ENCODE assay signal across 9 cellular contexts in the genomic region with DNA sequence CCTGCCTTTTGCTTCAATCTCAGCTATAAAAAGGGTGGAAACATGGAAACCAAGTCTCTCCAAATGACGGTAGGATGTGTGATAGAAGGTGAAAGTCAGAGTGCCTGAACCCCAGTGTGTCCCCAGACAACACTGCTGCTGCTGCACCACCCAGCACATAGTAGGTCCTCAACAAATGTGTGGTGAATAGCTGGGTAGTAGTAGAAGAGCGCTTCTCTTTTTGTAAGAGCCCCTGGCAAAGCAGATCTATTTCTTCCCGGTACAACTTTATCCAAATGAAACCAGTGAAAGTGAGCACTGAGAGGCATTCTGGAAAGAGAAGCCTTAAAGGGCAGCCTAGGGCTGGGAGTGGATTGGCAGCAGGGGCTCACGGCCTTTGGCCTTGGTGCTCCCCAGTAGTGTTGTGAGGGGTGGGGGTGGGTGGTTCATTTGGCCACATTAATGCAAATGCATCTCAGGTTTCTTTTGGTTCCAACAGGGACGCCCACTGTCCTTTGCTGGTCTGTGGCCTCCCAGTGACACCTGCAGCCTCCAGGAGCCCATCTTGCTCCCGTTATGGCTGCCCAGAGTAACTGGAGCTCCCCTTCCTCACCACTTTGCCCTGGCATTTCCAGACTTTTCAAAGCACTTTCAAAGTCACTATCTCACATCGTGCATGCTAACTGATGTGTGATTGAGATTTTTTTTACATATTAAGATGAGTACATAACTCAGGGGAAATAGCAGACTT.
DNase-seq lines count a peak whose midpoint lies in the region; ATAC-seq and TF ChIP-seq lines count a peak whose summit lies in the region.
"Had no signal": no experiment of that assay in that cellular context is flagged by ENCODE, and none has a peak within 500 bp of the region (broad histone marks: within the 10 kb centered on the region; RNA-seq: fewer than 3 reads in every experiment).

No MANE protein-coding gene starts in this region.

- ATAC-seq in GM23338 (peak; percentile 74), body of pancreas (peak; percentile 10), left lung (peak; percentile 7)

- H3K36me3 Mint-ChIP-seq in GM23338 (ENCODE audit: low read depth), result no peaks in the 10 kb centered on the region

- WGBS in body of pancreas, 2 donors, result 30 to 47% methylated on average over 7 of the region's 7 CpGs
- 64 to 76% (median 69%) methylated on average over 7 of the region's 7 CpGs for WGBS in spleen, 5 donors

- H3K27ac Mint-ChIP-seq in GM23338, result no peak overlapping the region

- no peak for DNase-seq in GM23338 (ENCODE audit: low spot score)
- no peak for DNase-seq in body of pancreas
- no peak for DNase-seq in left lung
- DNase-seq in DMS153 (lab: John Stamatoyannopoulos, UW), result no peak
- DNase-seq in HK-2 (ENCODE audit: unreplicated experiment), result no peak
- no peak for DNase-seq in KBM-7
- DNase-seq in spleen, result no peak

- no peaks in the 10 kb centered on the region for H3K79me2 ChIP-seq in GM23338 (replicated peaks; ENCODE audit: insufficient read depth)

- H3K4me1 ChIP-seq in GM23338 (ENCODE audit: insufficient read depth), result no peaks in the 10 kb centered on the region
- H3K4me1 ChIP-seq in body of pancreas, result peaks cover 28% of the 10 kb centered on the region
- H3K4me1 ChIP-seq in left lung, result peaks cover 14 to 28% of the 10 kb centered on the region in 2 donors
- peaks cover 14 to 28% (median 21%) of the 10 kb centered on the region in 3 donors for H3K4me1 ChIP-seq in skeletal muscle tissue (ENCODE audit: control insufficient read depth in 3 of 3, insufficient read depth in 3 of 3, low read length in 3 of 3)
- H3K4me1 ChIP-seq in spleen, result peaks cover 0 to 21% (median 9%) of the 10 kb centered on the region in 6 donors

- H3K4me1 Mint-ChIP-seq in GM23338, result peaks cover 13% of the 10 kb centered on the region; the same call in 2 of the 3 replicates

- H3F3A ChIP-seq in GM23338 (replicated peaks; ENCODE audit: low read depth), result no peaks in the 10 kb centered on the region

- H3K9me3 ChIP-seq in body of pancreas (no peaks in the 10 kb centered on the region), left lung (no peaks in the 10 kb centered on the region), skeletal muscle tissue (ENCODE audit: control insufficient read depth in 3 of 3, low read length in 3 of 3) (no peaks in the 10 kb centered on the region), spleen (no peaks in the 10 kb centered on the region)

- H3K27ac ChIP-seq in GM23338 (ENCODE audit: low read depth) (no peak overlapping the region), body of pancreas (peak overlapping the region; percentile 70 to 77 (median 74)), left lung (peak overlapping the region; percentile 71 to 77), skeletal muscle tissue (ENCODE audit: low read depth, low read length) (peak overlapping the region; percentile 23), spleen (peak overlapping the region in 1 of 8 donors; percentile 12)

- H3K36me3 ChIP-seq in GM23338 (ENCODE audit: insufficient read depth), result no peaks in the 10 kb centered on the region
- H3K36me3 ChIP-seq in body of pancreas (replicated peaks in 1 of 2; ENCODE audit: insufficient read depth in 1 of 2, low read depth in 2 of 2), result no peaks in the 10 kb centered on the region
- H3K36me3 ChIP-seq in left lung, result peaks cover 0 to 13% of the 10 kb centered on the region in 2 donors
- H3K36me3 ChIP-seq in skeletal muscle tissue (ENCODE audit: control insufficient read depth in 3 of 3, insufficient read depth in 3 of 3, low read length in 3 of 3), result peaks cover 0 to 3% (median 3%) of the 10 kb centered on the region in 3 donors
- peaks cover 0 to 30% (median 0%) of the 10 kb centered on the region in 6 donors for H3K36me3 ChIP-seq in spleen

- no peaks in the 10 kb centered on the region for H3K9me2 ChIP-seq in GM23338 (ENCODE audit: insufficient read depth)

- H3K9ac ChIP-seq in skeletal muscle tissue (ENCODE audit: low read depth in 1 of 3, low read length in 3 of 3), result peak overlapping the region in 2 of 3 donors; percentile 38 to 40

- H3K4me2 ChIP-seq in GM23338, result no peak overlapping the region

- in situ Hi-C loops in KBM-7 (cut with MboI; ENCODE audit: low pct_unique_long_range_greater_than_20kb, low sequenced_read_pairs), result no loop called here

- H3K4me3 ChIP-seq in GM23338 (no peak overlapping the region), body of pancreas (no peak overlapping the region), left lung (no peak overlapping the region), skeletal muscle tissue (ENCODE audit: low read length in 3 of 3) (no peak overlapping the region), spleen (no peak overlapping the region)

- no peak overlapping the region for H3K4me3 Mint-ChIP-seq in GM23338
- H3K4me3 Mint-ChIP-seq: activated T-cell treated with anti-CD3 and anti-CD28 coated beads, Interleukin-2, amount 50 U/mL, for 24 hours had no signal

- no peak for TF ChIP-seq CTCF in GM23338 (conservative IDR thresholded peaks at IDR 0.05; ENCODE audit: low read depth in 2 of 2)
- TF ChIP-seq CTCF in body of pancreas (IDR thresholded peaks at IDR 0.05), result no peak
- TF ChIP-seq CTCF in left lung (IDR thresholded peaks at IDR 0.05), result no peak
- TF ChIP-seq CTCF in spleen (IDR thresholded peaks at IDR 0.05 in 8 of 11, conservative IDR thresholded peaks at IDR 0.05 in 3 of 11), result no peak

- intact Hi-C loops in body of pancreas (cut with DNase I), result no loop called here
- intact Hi-C loops in left lung (cut with DNase I), result no loop called here
- intact Hi-C loops in spleen (cut with DNase I; ENCODE audit: low total_unique reads), result no loop called here

- H3K9me3 Mint-ChIP-seq in GM23338, result no peaks in the 10 kb centered on the region
- H3K9me3 Mint-ChIP-seq: activated T-cell treated with anti-CD3 and anti-CD28 coated beads, Interleukin-2, amount 50 U/mL, for 24 hours had no signal

- no peaks in the 10 kb centered on the region for H3K27me3 Mint-ChIP-seq in GM23338 (ENCODE audit: insufficient read depth, low read depth, poor library complexity)
- H3K27me3 Mint-ChIP-seq: activated T-cell treated with anti-CD3 and anti-CD28 coated beads, Interleukin-2, amount 50 U/mL, for 24 hours had no signal

- H2AFZ ChIP-seq in GM23338, result no peak overlapping the region; the same call in 1 of the 2 replicates

- no peaks in the 10 kb centered on the region for H3K27me3 ChIP-seq in GM23338 (ENCODE audit: insufficient read depth)
- H3K27me3 ChIP-seq in body of pancreas, result no peaks in the 10 kb centered on the region
- no peaks in the 10 kb centered on the region for H3K27me3 ChIP-seq in left lung
- H3K27me3 ChIP-seq in skeletal muscle tissue (ENCODE audit: control insufficient read depth in 3 of 3, insufficient read depth in 3 of 3, low read length in 3 of 3), result no peaks in the 10 kb centered on the region
- H3K27me3 ChIP-seq in spleen (replicated peaks in 1 of 7), result no peaks in the 10 kb centered on the region

- no peaks in the 10 kb centered on the region for H4K20me1 ChIP-seq in GM23338 (replicated peaks; ENCODE audit: insufficient read depth)

- TF ChIP-seq POLR2A in body of pancreas (IDR thresholded peaks at IDR 0.05) (no peak), spleen (IDR thresholded peaks at IDR 0.05) (no peak)

TF ChIP-seq in GM23338, 12 proteins besides CTCF, POLR2A, EP300 and RAD21:
- TF ChIP-seq ZNF331 (CRISPR knock-in tag; IDR thresholded peaks at IDR 0.05; ENCODE audit: low read depth) (no peak), JUNB (IDR thresholded peaks at IDR 0.05; ENCODE audit: unreplicated experiment) (no peak), ETS1 (IDR thresholded peaks at IDR 0.05) (no peak), ZNF114 (CRISPR knock-in tag; IDR thresholded peaks at IDR 0.05) (no peak), CREB1 (CRISPR knock-in tag; IDR thresholded peaks at IDR 0.05; ENCODE audit: low read depth) (no peak), STAT1 (IDR thresholded peaks at IDR 0.05; ENCODE audit: unreplicated experiment) (no peak), EZH2 (IDR thresholded peaks at IDR 0.05; ENCODE audit: low read depth, unreplicated experiment) (no peak)

Comparison
In these comparisons a context has a peak if more than half of its experiments do, and no peak if none do; other contexts are left out.
1. ATAC-seq: peak in every context shown above with its lines; median percentile 74 in GM23338; 10 in body of pancreas; 7 in left lung.